ENCODE assay signal across 14 cellular contexts in genomic region chr22:30872282-30873041, GRCh38.
DNase-seq lines count a peak whose midpoint lies in the region; ATAC-seq and TF ChIP-seq lines count a peak whose summit lies in the region.
"Had no signal": no experiment of that assay in that cellular context is flagged by ENCODE, and none has a peak within 500 bp of the region (broad histone marks: within the 10 kb centered on the region; RNA-seq: fewer than 3 reads in every experiment).

No MANE protein-coding gene starts in this region.

- H3K36me3 Mint-ChIP-seq in endothelial cell (ENCODE audit: low read depth, unreplicated experiment) (no peaks in the 10 kb centered on the region), nephron (ENCODE audit: low read depth) (no peaks in the 10 kb centered on the region)
- H3K36me3 Mint-ChIP-seq: neural progenitor cell had no signal

- H3K27me3 ChIP-seq in heart left ventricle (no peaks in the 10 kb centered on the region), right atrium auricular region (no peaks in the 10 kb centered on the region), aorta (ENCODE audit: control insufficient read depth in 1 of 2, insufficient read depth in 2 of 2, low read length in 1 of 2) (no peaks in the 10 kb centered on the region)
- H3K27me3 ChIP-seq: hepatocyte, neural progenitor cell had no signal

- 68 to 88% (median 76%) methylated on average over 14 to 17 of the region's 17 CpGs for WGBS in heart left ventricle, 4 donors
- WGBS in aorta, 2 donors: 93 to 96% methylated on average over 17 of the region's 17 CpGs

- no peak for TF ChIP-seq POLR2A in heart left ventricle (IDR thresholded peaks at IDR 0.05)

- H3K9me3 ChIP-seq in heart left ventricle: no peaks in the 10 kb centered on the region
- no peaks in the 10 kb centered on the region for H3K9me3 ChIP-seq in right atrium auricular region
- no peaks in the 10 kb centered on the region for H3K9me3 ChIP-seq in aorta (ENCODE audit: control insufficient read depth, low read length)
- H3K9me3 ChIP-seq: left ventricle myocardium inferior had no signal

- H3K4me3 ChIP-seq in heart left ventricle (no peak overlapping the region), right atrium auricular region (no peak overlapping the region), aorta (ENCODE audit: low read length in 2 of 2) (no peak overlapping the region)
- H3K4me3 ChIP-seq: hepatocyte, left ventricle myocardium inferior, neural progenitor cell had no signal

- H3K27ac ChIP-seq in heart left ventricle (no peak overlapping the region), right atrium auricular region (no peak overlapping the region), aorta (ENCODE audit: low read depth in 1 of 2, low read length in 2 of 2) (no peak overlapping the region)
- H3K27ac ChIP-seq: hepatocyte, left ventricle myocardium inferior, neural progenitor cell had no signal

- intact Hi-C loops in heart left ventricle (cut with DNase I): loop anchor here in 1 of 10 donors (10.0 kb wide), 1 partner anchor 68 kb away; no protein-coding TSS in a partner anchor
- intact Hi-C loops in aorta (cut with DNase I): no loop called here

- H3K4me1 ChIP-seq in heart left ventricle (peaks cover 0 to 19% (median 10%) of the 10 kb centered on the region in 12 donors), right atrium auricular region (peaks cover 0 to 17% of the 10 kb centered on the region in 2 donors), aorta (ENCODE audit: control insufficient read depth in 1 of 2, insufficient read depth in 2 of 2, low read length in 2 of 2) (no peaks in the 10 kb centered on the region)
- H3K4me1 ChIP-seq: neural progenitor cell had no signal

- no peaks in the 10 kb centered on the region for H3K9me3 Mint-ChIP-seq in endothelial cell (ENCODE audit: unreplicated experiment)
- H3K9me3 Mint-ChIP-seq in nephron: no peaks in the 10 kb centered on the region
- H3K9me3 Mint-ChIP-seq: HFFc6, neural progenitor cell had no signal

- H3K36me3 ChIP-seq in heart left ventricle (no peaks in the 10 kb centered on the region), right atrium auricular region (no peaks in the 10 kb centered on the region), aorta (ENCODE audit: control insufficient read depth in 1 of 2, insufficient read depth in 2 of 2, low read length in 1 of 2) (no peaks in the 10 kb centered on the region)
- H3K36me3 ChIP-seq: left ventricle myocardium inferior, neural progenitor cell had no signal

- H3K4me1 Mint-ChIP-seq in endothelial cell (ENCODE audit: unreplicated experiment): peaks cover 3% of the 10 kb centered on the region
- H3K4me1 Mint-ChIP-seq in nephron: peaks cover 14% of the 10 kb centered on the region

- DNase-seq in heart left ventricle: peak in 3 of 5 donors; percentile 7 to 30 (median 11)
- DNase-seq in right atrium auricular region (ENCODE audit: low spot score): no peak
- no peak for DNase-seq in endothelial cell (ENCODE audit: low spot score)
- DNase-seq in aorta: peak; percentile 29 to 52
- no peak for DNase-seq in cerebellar nuclear complex (lab: John Stamatoyannopoulos, UW)
- no peak for DNase-seq in DMS79 treated with DMSO at 0.1 percent for 48 hours (lab: John Stamatoyannopoulos, UW)
- DNase-seq: activated naive CD4-positive, alpha-beta T cell treated with Interleukin-2 at 50 U/mL for 16 hours; HFFc6; left ventricle myocardium inferior; NCI-H2107 had no signal

- ATAC-seq in heart left ventricle (no peak), aorta (ENCODE audit: low FRiP score) (no peak), HG02623 (IDR thresholded peaks at IDR 0.05; ENCODE audit: unreplicated experiment) (no peak)

- H3K4me3 Mint-ChIP-seq in endothelial cell (ENCODE audit: unreplicated experiment): peak overlapping the region; percentile 28
- no peak overlapping the region for H3K4me3 Mint-ChIP-seq in nephron
- H3K4me3 Mint-ChIP-seq: HFFc6, neural progenitor cell had no signal

- H3K27ac Mint-ChIP-seq in endothelial cell (ENCODE audit: unreplicated experiment): no peak overlapping the region
- H3K27ac Mint-ChIP-seq in nephron: peak overlapping the region; percentile 37 to 84 (median 71)
- H3K27ac Mint-ChIP-seq: HFFc6, neural progenitor cell had no signal

- no peak for TF ChIP-seq CTCF in heart left ventricle (IDR thresholded peaks at IDR 0.05)
- no peak for TF ChIP-seq CTCF in right atrium auricular region (IDR thresholded peaks at IDR 0.05)
- no peak for TF ChIP-seq CTCF in endothelial cell (IDR thresholded peaks at IDR 0.05; ENCODE audit: unreplicated experiment)
- TF ChIP-seq CTCF in nephron (IDR thresholded peaks at IDR 0.05; ENCODE audit: unreplicated experiment in 3 of 3): no peak

- H3K27me3 Mint-ChIP-seq in endothelial cell (ENCODE audit: unreplicated experiment) (peaks cover 10% of the 10 kb centered on the region), nephron (ENCODE audit: low read depth) (no peaks in the 10 kb centered on the region)

Comparison
In these comparisons a context has a peak if more than half of its experiments do, and no peak if none do; other contexts are left out.
1. DNase-seq: peak in heart left ventricle (3 of 5) and aorta (2 of 2); none in right atrium auricular region (single experiment), endothelial cell (single experiment), cerebellar nuclear complex (0 of 2) and DMS79 treated with DMSO at 0.1 percent for 48 hours (single experiment).